34 cellular contexts compared by ENCODE assay signal in genomic region chr1:203437696-203438315, GRCh38. TPM values are rescaled to one million over a fixed set of nuclear protein-coding genes. Genes with fewer than 3 reads are reported as not detected.
"Had no signal": no experiment of that assay in that cellular context is flagged by ENCODE, and none has a peak within 500 bp of the region (broad histone marks: within the 10 kb centered on the region; RNA-seq: fewer than 3 reads in every experiment).

No MANE protein-coding gene starts in this region.

- H3K4me2 ChIP-seq: PC-9 had no signal

- H3K4me3 Mint-ChIP-seq: activated B cell treated with CpG ODN at 0.5 μM for 24 hours; activated CD4-positive, alpha-beta memory T cell treated with anti-CD3 and anti-CD28 coated beads for 36 hours; activated naive CD8-positive, alpha-beta T cell treated with anti-CD3 and anti-CD28 coated beads for 36 hours; activated T-cell treated with anti-CD3 and anti-CD28 coated beads, Interleukin-2, amount 50 U/mL, for 4 hours; T-helper 2 cell treated with Interferon-gamma antibody and Interleukin-4, amounts not matched to agents 5 μg/mL and 100 μg/mL, for 36 hours had no signal

- H3K27ac Mint-ChIP-seq: activated B cell treated with CpG ODN at 0.5 μM for 24 hours; activated CD4-positive, alpha-beta memory T cell treated with anti-CD3 and anti-CD28 coated beads for 36 hours; activated naive CD8-positive, alpha-beta T cell treated with anti-CD3 and anti-CD28 coated beads for 36 hours; T-helper 2 cell treated with Interferon-gamma antibody and Interleukin-4, amounts not matched to agents 5 μg/mL and 100 μg/mL, for 36 hours had no signal

- H3K9me3 Mint-ChIP-seq: activated CD4-positive, alpha-beta memory T cell treated with anti-CD3 and anti-CD28 coated beads for 36 hours; activated naive CD8-positive, alpha-beta T cell treated with anti-CD3 and anti-CD28 coated beads for 36 hours; activated T-cell treated with anti-CD3 and anti-CD28 coated beads, Interleukin-2, amount 50 U/mL, for 4 hours; T-helper 2 cell treated with Interferon-gamma antibody and Interleukin-4, amounts not matched to agents 5 μg/mL and 100 μg/mL, for 36 hours had no signal

- H3K9me3 ChIP-seq: MG63 had no signal

- H3K27me3 ChIP-seq: MG63 had no signal

- H2AFZ ChIP-seq: PC-9 had no signal

- H3K4me1 Mint-ChIP-seq: activated B cell treated with CpG ODN at 0.5 μM for 24 hours; activated naive CD8-positive, alpha-beta T cell treated with anti-CD3 and anti-CD28 coated beads for 36 hours had no signal

- ATAC-seq: activated T-cell treated with anti-CD3 and anti-CD28 coated beads, Interleukin-2, amount 50 U/mL, for 4 hours; Right ventricle myocardium inferior had no signal

- H3K36me3 Mint-ChIP-seq: activated CD4-positive, alpha-beta memory T cell treated with anti-CD3 and anti-CD28 coated beads for 36 hours; activated naive CD8-positive, alpha-beta T cell treated with anti-CD3 and anti-CD28 coated beads for 36 hours had no signal

- H3K4me3 ChIP-seq: MG63, PC-9 had no signal

- H3K36me3 ChIP-seq: brain microvascular endothelial cell, MG63 had no signal

- H3K27ac ChIP-seq: brain microvascular endothelial cell, PC-9, RWPE1 had no signal

- DNase-seq: activated B cell treated with CpG ODN at 0.5 μM for 24 hours; activated CD4-positive, alpha-beta memory T cell treated with anti-CD3 and anti-CD28 coated beads for 36 hours; activated CD4-positive, alpha-beta T cell treated with anti-CD3 and anti-CD28 coated beads for 4 hours; activated CD4-positive, alpha-beta T cell treated with anti-CD3 and anti-CD28 coated beads, Interleukin-2, amount 50 U/mL, for 1 hour; activated CD4-positive, CD25-positive, alpha-beta regulatory T cell treated with anti-CD3 and anti-CD28 coated beads, Interleukin-2, amount 50 U/mL, for 72 hours; activated CD8-positive, alpha-beta memory T cell treated with anti-CD3 and anti-CD28 coated beads, Interleukin-2, amount 50 U/mL, for 4 hours; activated effector memory CD4-positive, alpha-beta T cell treated with Interleukin-2 at 50 U/mL for 16 hours; activated naive CD4-positive, alpha-beta T cell treated with anti-CD3 and anti-CD28 coated beads, Interleukin-2, amount 50 U/mL, for 16 hours; activated naive CD8-positive, alpha-beta T cell treated with anti-CD3 and anti-CD28 coated beads for 36 hours; activated T-cell treated with anti-CD3 and anti-CD28 coated beads for 4 hours; activated T-cell treated with anti-CD3 and anti-CD28 coated beads, Interleukin-2, amount 50 U/mL, for 4 hours; amniotic stem cell; aorta; brain microvascular endothelial cell; central memory CD4-positive, alpha-beta T cell; Karpas-422; KBM-7; MG63; NCI-H1048; NCI-H1105 treated with DMSO at 0.1 percent for 48 hours; NCI-H1436; NCI-H1694; NCI-H1930; NCI-H2081 treated with DMSO at 0.1 percent for 48 hours; NCI-H345; NCI-H524 treated with DMSO at 0.1 percent for 48 hours; PC-9; SIG-M5 had no signal

RNA-seq across cellular contexts. Expression of gene PRELP, which starts 37.8 kb away (rescaled TPM):
- total RNA-seq: activated B cell treated with CpG ODN at 0.5 μM for 24 hours; activated CD4-positive, alpha-beta memory T cell treated with anti-CD3 and anti-CD28 coated beads for 36 hours; activated naive CD8-positive, alpha-beta T cell treated with anti-CD3 and anti-CD28 coated beads for 36 hours; NCI-H460; PC-9; T-helper 1 cell treated with Interleukin-12 subunit alpha and Interleukin-12 subunit beta and Interleukin-4 antibody, amounts not matched to agents 30 ng/mL and 1 ng/mL, for 36 hours had no signal

RNA-seq across cellular contexts. Expression of gene OPTC, which starts 56.1 kb away (rescaled TPM):
- total RNA-seq: activated B cell treated with CpG ODN at 0.5 μM for 24 hours; activated CD4-positive, alpha-beta memory T cell treated with anti-CD3 and anti-CD28 coated beads for 36 hours; activated naive CD8-positive, alpha-beta T cell treated with anti-CD3 and anti-CD28 coated beads for 36 hours; activated T-cell treated with anti-CD3 and anti-CD28 coated beads, Interleukin-2, amount 50 U/mL, for 4 hours; aorta; NCI-H460; PC-9; Right ventricle myocardium inferior; SK-MEL-5; T-helper 1 cell treated with Interleukin-12 subunit alpha and Interleukin-12 subunit beta and Interleukin-4 antibody, amounts not matched to agents 30 ng/mL and 1 ng/mL, for 36 hours had no signal
